Comparison of ENCODE assay signal across 1 cellular context in the genomic region with DNA sequence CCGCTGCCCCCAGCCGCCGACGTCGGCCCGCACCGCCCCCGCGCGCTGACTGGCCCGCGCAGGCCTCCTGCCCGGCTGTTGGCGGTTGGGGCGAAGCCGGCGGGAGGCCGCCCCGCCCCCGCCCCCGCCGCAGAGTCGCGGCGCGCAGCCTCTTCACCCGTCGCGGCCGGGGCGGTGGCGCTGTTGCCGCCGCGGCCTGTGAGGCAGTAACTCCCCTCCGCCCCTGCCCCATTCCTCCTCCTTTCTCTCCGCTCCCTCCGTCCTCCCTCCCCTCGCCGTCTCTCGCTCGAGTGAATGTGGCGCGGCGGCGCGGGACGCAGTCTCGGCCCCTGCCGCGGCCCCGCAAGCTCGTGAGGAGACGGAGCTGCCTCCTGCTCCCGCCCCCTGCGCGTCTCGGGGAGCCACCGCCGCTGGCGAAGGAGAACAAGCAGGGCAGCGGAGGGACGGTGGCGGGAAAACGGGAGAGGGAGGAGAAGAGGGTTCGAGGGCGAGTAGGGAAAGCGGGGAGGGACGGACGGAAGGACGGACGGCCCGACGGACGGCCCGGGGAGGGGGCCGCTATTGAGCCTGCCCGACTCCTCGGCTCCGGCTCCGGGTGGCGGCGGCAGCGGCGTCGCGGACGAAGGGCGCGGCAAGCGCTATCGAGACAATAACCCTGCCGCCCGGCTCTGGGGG.
TF ChIP-seq lines count a peak whose summit lies in the region.

No MANE protein-coding gene starts in this region.

TF ChIP-seq in GM12878, 131 proteins besides CTCF, POLR2A, EP300 and RAD21 (continued from another document and continues in another):
- TF ChIP-seq MTA3 (IDR thresholded peaks at IDR 0.05; ENCODE audit: borderline replicate concordance, low read length) = no peak
- no peak for TF ChIP-seq TCF7 (IDR thresholded peaks at IDR 0.05; ENCODE audit: borderline replicate concordance)
- peak; percentile 81 for TF ChIP-seq SMARCA5 (IDR thresholded peaks at IDR 0.05)
- TF ChIP-seq, protein P1, sequence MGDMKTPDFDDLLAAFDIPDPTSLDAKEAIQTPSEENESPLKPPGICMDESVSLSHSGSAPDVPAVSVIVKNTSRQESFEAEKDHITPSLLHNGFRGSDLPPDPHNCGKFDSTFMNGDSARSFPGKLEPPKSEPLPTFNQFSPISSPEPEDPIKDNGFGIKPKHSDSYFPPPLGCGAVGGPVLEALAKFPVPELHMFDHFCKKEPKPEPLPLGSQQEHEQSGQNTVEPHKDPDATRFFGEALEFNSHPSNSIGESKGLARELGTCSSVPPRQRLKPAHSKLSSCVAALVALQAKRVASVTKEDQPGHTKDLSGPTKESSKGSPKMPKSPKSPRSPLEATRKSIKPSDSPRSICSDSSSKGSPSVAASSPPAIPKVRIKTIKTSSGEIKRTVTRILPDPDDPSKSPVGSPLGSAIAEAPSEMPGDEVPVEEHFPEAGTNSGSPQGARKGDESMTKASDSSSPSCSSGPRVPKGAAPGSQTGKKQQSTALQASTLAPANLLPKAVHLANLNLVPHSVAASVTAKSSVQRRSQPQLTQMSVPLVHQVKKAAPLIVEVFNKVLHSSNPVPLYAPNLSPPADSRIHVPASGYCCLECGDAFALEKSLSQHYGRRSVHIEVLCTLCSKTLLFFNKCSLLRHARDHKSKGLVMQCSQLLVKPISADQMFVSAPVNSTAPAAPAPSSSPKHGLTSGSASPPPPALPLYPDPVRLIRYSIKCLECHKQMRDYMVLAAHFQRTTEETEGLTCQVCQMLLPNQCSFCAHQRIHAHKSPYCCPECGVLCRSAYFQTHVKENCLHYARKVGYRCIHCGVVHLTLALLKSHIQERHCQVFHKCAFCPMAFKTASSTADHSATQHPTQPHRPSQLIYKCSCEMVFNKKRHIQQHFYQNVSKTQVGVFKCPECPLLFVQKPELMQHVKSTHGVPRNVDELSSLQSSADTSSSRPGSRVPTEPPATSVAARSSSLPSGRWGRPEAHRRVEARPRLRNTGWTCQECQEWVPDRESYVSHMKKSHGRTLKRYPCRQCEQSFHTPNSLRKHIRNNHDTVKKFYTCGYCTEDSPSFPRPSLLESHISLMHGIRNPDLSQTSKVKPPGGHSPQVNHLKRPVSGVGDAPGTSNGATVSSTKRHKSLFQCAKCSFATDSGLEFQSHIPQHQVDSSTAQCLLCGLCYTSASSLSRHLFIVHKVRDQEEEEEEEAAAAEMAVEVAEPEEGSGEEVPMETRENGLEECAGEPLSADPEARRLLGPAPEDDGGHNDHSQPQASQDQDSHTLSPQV (IDR thresholded peaks at IDR 0.05) = no peak
- TF ChIP-seq EED (IDR thresholded peaks at IDR 0.05; ENCODE audit: low read depth) = 0 out of 2 replicates have a peak, but pooled peaks have one; percentile 13
- no peak for TF ChIP-seq GABPA (IDR thresholded peaks at IDR 0.05; ENCODE audit: low read depth)
- TF ChIP-seq BMI1 (IDR thresholded peaks at IDR 0.05; ENCODE audit: borderline replicate concordance) = no peak
- no peak for TF ChIP-seq ZBED1 (IDR thresholded peaks at IDR 0.05; ENCODE audit: borderline replicate concordance)
- TF ChIP-seq CHD2 (IDR thresholded peaks at IDR 0.05; ENCODE audit: borderline replicate concordance, low read depth, low read length) = 0 out of 2 replicates have a peak, but pooled peaks have one; percentile 22
- TF ChIP-seq SMAD5 (IDR thresholded peaks at IDR 0.05; ENCODE audit: low read depth) = peak; percentile 48; the same call in 1 of the 2 replicates
- no peak for TF ChIP-seq SPI1 (IDR thresholded peaks at IDR 0.05; ENCODE audit: borderline replicate concordance, insufficient read depth, low read depth, low read length)
- TF ChIP-seq NBN (IDR thresholded peaks at IDR 0.05) = no peak; the same call in 1 of the 2 replicates
- no peak for TF ChIP-seq ETV6 (conservative IDR thresholded peaks at IDR 0.05 in 1 of 2, IDR thresholded peaks at IDR 0.05 in 1 of 2; ENCODE audit: borderline replicate concordance in 1 of 2, low read depth in 1 of 2)
- TF ChIP-seq TARDBP (IDR thresholded peaks at IDR 0.05; ENCODE audit: borderline replicate concordance) = no peak; the same call in 1 of the 2 replicates
- TF ChIP-seq, protein P2, sequence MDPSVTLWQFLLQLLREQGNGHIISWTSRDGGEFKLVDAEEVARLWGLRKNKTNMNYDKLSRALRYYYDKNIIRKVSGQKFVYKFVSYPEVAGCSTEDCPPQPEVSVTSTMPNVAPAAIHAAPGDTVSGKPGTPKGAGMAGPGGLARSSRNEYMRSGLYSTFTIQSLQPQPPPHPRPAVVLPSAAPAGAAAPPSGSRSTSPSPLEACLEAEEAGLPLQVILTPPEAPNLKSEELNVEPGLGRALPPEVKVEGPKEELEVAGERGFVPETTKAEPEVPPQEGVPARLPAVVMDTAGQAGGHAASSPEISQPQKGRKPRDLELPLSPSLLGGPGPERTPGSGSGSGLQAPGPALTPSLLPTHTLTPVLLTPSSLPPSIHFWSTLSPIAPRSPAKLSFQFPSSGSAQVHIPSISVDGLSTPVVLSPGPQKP (IDR thresholded peaks at IDR 0.05; ENCODE audit: low read depth, low read length) = no peak
- no peak for TF ChIP-seq JUND (IDR thresholded peaks at IDR 0.05; ENCODE audit: low read depth, low read length)
- TF ChIP-seq, protein P3, sequence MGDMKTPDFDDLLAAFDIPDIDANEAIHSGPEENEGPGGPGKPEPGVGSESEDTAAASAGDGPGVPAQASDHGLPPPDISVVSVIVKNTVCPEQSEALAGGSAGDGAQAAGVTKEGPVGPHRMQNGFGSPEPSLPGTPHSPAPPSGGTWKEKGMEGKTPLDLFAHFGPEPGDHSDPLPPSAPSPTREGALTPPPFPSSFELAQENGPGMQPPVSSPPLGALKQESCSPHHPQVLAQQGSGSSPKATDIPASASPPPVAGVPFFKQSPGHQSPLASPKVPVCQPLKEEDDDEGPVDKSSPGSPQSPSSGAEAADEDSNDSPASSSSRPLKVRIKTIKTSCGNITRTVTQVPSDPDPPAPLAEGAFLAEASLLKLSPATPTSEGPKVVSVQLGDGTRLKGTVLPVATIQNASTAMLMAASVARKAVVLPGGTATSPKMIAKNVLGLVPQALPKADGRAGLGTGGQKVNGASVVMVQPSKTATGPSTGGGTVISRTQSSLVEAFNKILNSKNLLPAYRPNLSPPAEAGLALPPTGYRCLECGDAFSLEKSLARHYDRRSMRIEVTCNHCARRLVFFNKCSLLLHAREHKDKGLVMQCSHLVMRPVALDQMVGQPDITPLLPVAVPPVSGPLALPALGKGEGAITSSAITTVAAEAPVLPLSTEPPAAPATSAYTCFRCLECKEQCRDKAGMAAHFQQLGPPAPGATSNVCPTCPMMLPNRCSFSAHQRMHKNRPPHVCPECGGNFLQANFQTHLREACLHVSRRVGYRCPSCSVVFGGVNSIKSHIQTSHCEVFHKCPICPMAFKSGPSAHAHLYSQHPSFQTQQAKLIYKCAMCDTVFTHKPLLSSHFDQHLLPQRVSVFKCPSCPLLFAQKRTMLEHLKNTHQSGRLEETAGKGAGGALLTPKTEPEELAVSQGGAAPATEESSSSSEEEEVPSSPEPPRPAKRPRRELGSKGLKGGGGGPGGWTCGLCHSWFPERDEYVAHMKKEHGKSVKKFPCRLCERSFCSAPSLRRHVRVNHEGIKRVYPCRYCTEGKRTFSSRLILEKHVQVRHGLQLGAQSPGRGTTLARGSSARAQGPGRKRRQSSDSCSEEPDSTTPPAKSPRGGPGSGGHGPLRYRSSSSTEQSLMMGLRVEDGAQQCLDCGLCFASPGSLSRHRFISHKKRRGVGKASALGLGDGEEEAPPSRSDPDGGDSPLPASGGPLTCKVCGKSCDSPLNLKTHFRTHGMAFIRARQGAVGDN (IDR thresholded peaks at IDR 0.05) = no peak
- TF ChIP-seq TBL1XR1 (IDR thresholded peaks at IDR 0.05; ENCODE audit: low read depth, low read length) = no peak
- no peak for TF ChIP-seq CEBPB (IDR thresholded peaks at IDR 0.05; ENCODE audit: borderline replicate concordance in 1 of 2, low read depth in 2 of 2, low read length in 2 of 2)
- TF ChIP-seq CHD1 (IDR thresholded peaks at IDR 0.05; ENCODE audit: low read depth, low read length) = 0 out of 2 replicates have a peak, but pooled peaks have one; percentile 46
- peak; percentile 92 for TF ChIP-seq NFXL1 (IDR thresholded peaks at IDR 0.05; ENCODE audit: borderline replicate concordance)
- TF ChIP-seq, protein P4, sequence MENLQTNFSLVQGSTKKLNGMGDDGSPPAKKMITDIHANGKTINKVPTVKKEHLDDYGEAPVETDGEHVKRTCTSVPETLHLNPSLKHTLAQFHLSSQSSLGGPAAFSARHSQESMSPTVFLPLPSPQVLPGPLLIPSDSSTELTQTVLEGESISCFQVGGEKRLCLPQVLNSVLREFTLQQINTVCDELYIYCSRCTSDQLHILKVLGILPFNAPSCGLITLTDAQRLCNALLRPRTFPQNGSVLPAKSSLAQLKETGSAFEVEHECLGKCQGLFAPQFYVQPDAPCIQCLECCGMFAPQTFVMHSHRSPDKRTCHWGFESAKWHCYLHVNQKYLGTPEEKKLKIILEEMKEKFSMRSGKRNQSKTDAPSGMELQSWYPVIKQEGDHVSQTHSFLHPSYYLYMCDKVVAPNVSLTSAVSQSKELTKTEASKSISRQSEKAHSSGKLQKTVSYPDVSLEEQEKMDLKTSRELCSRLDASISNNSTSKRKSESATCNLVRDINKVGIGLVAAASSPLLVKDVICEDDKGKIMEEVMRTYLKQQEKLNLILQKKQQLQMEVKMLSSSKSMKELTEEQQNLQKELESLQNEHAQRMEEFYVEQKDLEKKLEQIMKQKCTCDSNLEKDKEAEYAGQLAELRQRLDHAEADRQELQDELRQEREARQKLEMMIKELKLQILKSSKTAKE (IDR thresholded peaks at IDR 0.05; ENCODE audit: low read depth, poor library complexity, severe bottlenecking) = no peak
- TF ChIP-seq ATF7 (IDR thresholded peaks at IDR 0.05; ENCODE audit: low read depth) = no peak
- no peak for TF ChIP-seq CBFB (IDR thresholded peaks at IDR 0.05; ENCODE audit: low read depth)
- TF ChIP-seq KAT2A (conservative IDR thresholded peaks at IDR 0.05; ENCODE audit: control insufficient read depth, low read depth, low read length) = no peak
- TF ChIP-seq NR2F1 (conservative IDR thresholded peaks at IDR 0.05) = peak; percentile 19; the same call in 1 of the 2 replicates
- no peak for TF ChIP-seq RAD51 (IDR thresholded peaks at IDR 0.05)
- TF ChIP-seq NR2C1 (IDR thresholded peaks at IDR 0.05) = 0 out of 2 replicates have a peak, but pooled peaks have one; percentile 25
- TF ChIP-seq, protein P5, sequence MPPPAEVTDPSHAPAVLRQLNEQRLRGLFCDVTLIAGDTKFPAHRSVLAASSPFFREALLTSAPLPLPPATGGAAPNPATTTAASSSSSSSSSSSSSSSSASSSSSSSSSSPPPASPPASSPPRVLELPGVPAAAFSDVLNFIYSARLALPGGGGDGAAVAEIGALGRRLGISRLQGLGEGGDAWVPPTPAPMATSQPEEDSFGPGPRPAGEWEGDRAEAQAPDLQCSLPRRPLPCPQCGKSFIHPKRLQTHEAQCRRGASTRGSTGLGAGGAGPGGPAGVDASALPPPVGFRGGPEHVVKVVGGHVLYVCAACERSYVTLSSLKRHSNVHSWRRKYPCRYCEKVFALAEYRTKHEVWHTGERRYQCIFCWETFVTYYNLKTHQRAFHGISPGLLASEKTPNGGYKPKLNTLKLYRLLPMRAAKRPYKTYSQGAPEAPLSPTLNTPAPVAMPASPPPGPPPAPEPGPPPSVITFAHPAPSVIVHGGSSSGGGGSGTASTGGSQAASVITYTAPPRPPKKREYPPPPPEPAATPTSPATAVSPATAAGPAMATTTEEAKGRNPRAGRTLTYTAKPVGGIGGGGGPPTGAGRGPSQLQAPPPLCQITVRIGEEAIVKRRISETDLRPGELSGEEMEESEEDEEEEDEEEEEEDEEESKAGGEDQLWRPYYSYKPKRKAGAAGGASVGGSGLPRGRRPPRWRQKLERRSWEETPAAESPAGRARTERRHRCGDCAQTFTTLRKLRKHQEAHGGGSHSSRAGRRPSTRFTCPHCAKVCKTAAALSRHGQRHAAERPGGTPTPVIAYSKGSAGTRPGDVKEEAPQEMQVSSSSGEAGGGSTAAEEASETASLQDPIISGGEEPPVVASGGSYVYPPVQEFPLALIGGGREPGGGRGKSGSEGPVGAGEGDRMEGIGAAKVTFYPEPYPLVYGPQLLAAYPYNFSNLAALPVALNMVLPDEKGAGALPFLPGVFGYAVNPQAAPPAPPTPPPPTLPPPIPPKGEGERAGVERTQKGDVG (CRISPR knock-in tag; IDR thresholded peaks at IDR 0.05) = no peak
- TF ChIP-seq PAX5 (IDR thresholded peaks at IDR 0.05; ENCODE audit: borderline replicate concordance, low read depth, low read length) = no peak
- no peak for TF ChIP-seq POLR2AphosphoS2 (IDR thresholded peaks at IDR 0.05; ENCODE audit: low read depth, low read length)
- TF ChIP-seq SMAD1 (IDR thresholded peaks at IDR 0.05; ENCODE audit: low read depth, partially characterized antibody) = no peak
- no peak for TF ChIP-seq EZH2 (IDR thresholded peaks at IDR 0.05; ENCODE audit: borderline replicate concordance, control insufficient read depth, low read depth, low read length)
- 0 out of 2 replicates have a peak, but pooled peaks have one; percentile 20 for TF ChIP-seq RCOR1 (conservative IDR thresholded peaks at IDR 0.05; ENCODE audit: low read depth, low read length)
- no peak for TF ChIP-seq MYC (IDR thresholded peaks at IDR 0.05; ENCODE audit: insufficient read depth, insufficient read length, insufficient replicate concordance, low read length, severe bottlenecking)
- no peak for TF ChIP-seq RFX5 (IDR thresholded peaks at IDR 0.05; ENCODE audit: low read depth, low read length)
- no peak for TF ChIP-seq SIX5 (IDR thresholded peaks at IDR 0.05; ENCODE audit: low read depth, low read length, severe bottlenecking)
- no peak for TF ChIP-seq SRF (IDR thresholded peaks at IDR 0.05; ENCODE audit: low read depth in 2 of 2, low read length in 2 of 2)
- no peak for TF ChIP-seq KDM1A (IDR thresholded peaks at IDR 0.05; ENCODE audit: borderline replicate concordance)
- peak; percentile 11; the same call in 1 of the 2 replicates for TF ChIP-seq CBX5 (IDR thresholded peaks at IDR 0.05; ENCODE audit: low read depth)
- TF ChIP-seq, protein P6, sequence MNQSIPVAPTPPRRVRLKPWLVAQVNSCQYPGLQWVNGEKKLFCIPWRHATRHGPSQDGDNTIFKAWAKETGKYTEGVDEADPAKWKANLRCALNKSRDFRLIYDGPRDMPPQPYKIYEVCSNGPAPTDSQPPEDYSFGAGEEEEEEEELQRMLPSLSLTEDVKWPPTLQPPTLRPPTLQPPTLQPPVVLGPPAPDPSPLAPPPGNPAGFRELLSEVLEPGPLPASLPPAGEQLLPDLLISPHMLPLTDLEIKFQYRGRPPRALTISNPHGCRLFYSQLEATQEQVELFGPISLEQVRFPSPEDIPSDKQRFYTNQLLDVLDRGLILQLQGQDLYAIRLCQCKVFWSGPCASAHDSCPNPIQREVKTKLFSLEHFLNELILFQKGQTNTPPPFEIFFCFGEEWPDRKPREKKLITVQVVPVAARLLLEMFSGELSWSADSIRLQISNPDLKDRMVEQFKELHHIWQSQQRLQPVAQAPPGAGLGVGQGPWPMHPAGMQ (IDR thresholded peaks at IDR 0.05; ENCODE audit: borderline replicate concordance) = no peak
- TF ChIP-seq, protein P7, sequence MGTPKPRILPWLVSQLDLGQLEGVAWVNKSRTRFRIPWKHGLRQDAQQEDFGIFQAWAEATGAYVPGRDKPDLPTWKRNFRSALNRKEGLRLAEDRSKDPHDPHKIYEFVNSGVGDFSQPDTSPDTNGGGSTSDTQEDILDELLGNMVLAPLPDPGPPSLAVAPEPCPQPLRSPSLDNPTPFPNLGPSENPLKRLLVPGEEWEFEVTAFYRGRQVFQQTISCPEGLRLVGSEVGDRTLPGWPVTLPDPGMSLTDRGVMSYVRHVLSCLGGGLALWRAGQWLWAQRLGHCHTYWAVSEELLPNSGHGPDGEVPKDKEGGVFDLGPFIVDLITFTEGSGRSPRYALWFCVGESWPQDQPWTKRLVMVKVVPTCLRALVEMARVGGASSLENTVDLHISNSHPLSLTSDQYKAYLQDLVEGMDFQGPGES (IDR thresholded peaks at IDR 0.05) = 0 out of 2 replicates have a peak, but pooled peaks have one; percentile 24
- TF ChIP-seq FOS (IDR thresholded peaks at IDR 0.05; ENCODE audit: borderline replicate concordance, extremely low read depth, insufficient read length) = no peak
- TF ChIP-seq CREM (IDR thresholded peaks at IDR 0.05; ENCODE audit: low read depth) = no peak
- TF ChIP-seq HDAC2 (IDR thresholded peaks at IDR 0.05) = no peak
